In genomic region chr16:15616068-15616467, GRCh38 we compare ENCODE assay signal across 20 cellular contexts.
"Had no signal": no experiment of that assay in that cellular context is flagged by ENCODE, and none has a peak within 500 bp of the region (broad histone marks: within the 10 kb centered on the region; RNA-seq: fewer than 3 reads in every experiment).

No MANE protein-coding gene starts in this region.

- H3K4me2 ChIP-seq: KMS-11 had no signal

- H3K9me3 Mint-ChIP-seq: IgD-negative memory B cell had no signal

- H3K4me3 Mint-ChIP-seq: IgD-negative memory B cell had no signal

- H3K9ac ChIP-seq: KMS-11 had no signal

- H3K27me3 Mint-ChIP-seq: IgD-negative memory B cell had no signal

- H3K4me3 ChIP-seq: K562, SJSA1, SK-N-MC had no signal

- H3K27me3 ChIP-seq: SJSA1 had no signal

- ATAC-seq: K562 had no signal

- H3K9me3 ChIP-seq: SJSA1 had no signal

- H3K27ac ChIP-seq: KMS-11, SJSA1, SK-N-MC had no signal

- DNase-seq: MV-4-11, NCI-H1048, NCI-H1105, NCI-H1417, NCI-H1436 treated with DMSO at 0.1 percent for 48 hours, NCI-H1694 treated with DMSO at 0.1 percent for 48 hours, NCI-H1930, NCI-H2081, NCI-H2107, NCI-H2227 treated with DMSO at 0.1 percent for 48 hours, NCI-H524, NCI-H748 treated with DMSO at 0.1 percent for 48 hours, Right ventricle myocardium superior, RPMI8226, SIG-M5 had no signal
